33 cellular contexts compared by ENCODE assay signal in genomic region chr12:44851586-44851985, GRCh38. TPM values are rescaled to one million over a fixed set of nuclear protein-coding genes. Genes with fewer than 3 reads are reported as not detected.
DNase-seq lines count a peak whose midpoint lies in the region; ATAC-seq and TF ChIP-seq lines count a peak whose summit lies in the region.
"Had no signal": no experiment of that assay in that cellular context is flagged by ENCODE, and none has a peak within 500 bp of the region (broad histone marks: within the 10 kb centered on the region; RNA-seq: fewer than 3 reads in every experiment).

No MANE protein-coding gene starts in this region.

- H3K9me3 ChIP-seq in esophagus squamous epithelium, result no peaks in the 10 kb centered on the region
- H3K9me3 ChIP-seq: BLaER1, left ventricle myocardium inferior, MG63, neutrophil, SK-N-SH had no signal

- no peak for ATAC-seq in stimulated activated naive CD8-positive, alpha-beta T cell treated with anti-CD3 and anti-CD28 coated beads, Interleukin-15, Interleukin-2, amounts not matched to agents 100 U/mL and 50 U/mL, for 24 hours
- no peak for ATAC-seq in activated CD8-positive, alpha-beta T cell treated with anti-CD3 and anti-CD28 coated beads for 36 hours
- ATAC-seq: esophagus mucosa, right cardiac atrium had no signal

- H3K4me1 Mint-ChIP-seq in stimulated activated naive CD8-positive, alpha-beta T cell treated with anti-CD3 and anti-CD28 coated beads, Interleukin-15, Interleukin-2, amounts not matched to agents 100 ng/mL and 50 ng/mL, for 24 hours (ENCODE audit: low read depth), result peaks cover 95% of the 10 kb centered on the region
- H3K4me1 Mint-ChIP-seq in activated CD8-positive, alpha-beta T cell treated with anti-CD3 and anti-CD28 coated beads for 36 hours (ENCODE audit: low read depth), result peaks cover 87% of the 10 kb centered on the region
- H3K4me1 Mint-ChIP-seq: endodermal cell had no signal

- no peaks in the 10 kb centered on the region for H3K27me3 ChIP-seq in dorsolateral prefrontal cortex
- no peaks in the 10 kb centered on the region for H3K27me3 ChIP-seq in esophagus squamous epithelium
- H3K27me3 ChIP-seq: BLaER1, cardiac muscle cell, MG63, neutrophil had no signal

- H3K27ac Mint-ChIP-seq in stimulated activated naive CD8-positive, alpha-beta T cell treated with anti-CD3 and anti-CD28 coated beads, Interleukin-15, Interleukin-2, amounts not matched to agents 100 ng/mL and 50 ng/mL, for 24 hours, result peak overlapping the region; percentile 95
- H3K27ac Mint-ChIP-seq in activated CD8-positive, alpha-beta T cell treated with anti-CD3 and anti-CD28 coated beads for 36 hours, result peak overlapping the region; percentile 82
- H3K27ac Mint-ChIP-seq: dendritic cell treated with granulocyte-macrophage colony-stimulating factor and Interleukin-4, amounts not matched to agents 40 ng/mL and 50 ng/mL, for 4 days; endodermal cell; H9 had no signal

- H3K27ac ChIP-seq in dorsolateral prefrontal cortex (peak overlapping the region in 32 of 59 donors; percentile 4 to 75 (median 38)), esophagus squamous epithelium (no peak overlapping the region)
- H3K27ac ChIP-seq: BLaER1, cardiac muscle cell, left ventricle myocardium inferior, neutrophil, PC-9 had no signal

- TF ChIP-seq POLR2A in esophagus squamous epithelium (IDR thresholded peaks at IDR 0.05), result no peak

- no peak for TF ChIP-seq CTCF in activated CD8-positive, alpha-beta T cell treated with anti-CD3 and anti-CD28 coated beads for 36 hours (IDR thresholded peaks at IDR 0.05)
- TF ChIP-seq CTCF in dorsolateral prefrontal cortex (IDR thresholded peaks at IDR 0.05 in 54 of 56, conservative IDR thresholded peaks at IDR 0.05 in 2 of 56; ENCODE audit: low read depth in 1 of 56, partially characterized antibody in 56 of 56), result no peak
- TF ChIP-seq CTCF in esophagus squamous epithelium (IDR thresholded peaks at IDR 0.05), result no peak

- no peaks in the 10 kb centered on the region for H3K9me3 Mint-ChIP-seq in stimulated activated naive CD8-positive, alpha-beta T cell treated with anti-CD3 and anti-CD28 coated beads, Interleukin-15, Interleukin-2, amounts not matched to agents 100 ng/mL and 50 ng/mL, for 24 hours
- no peaks in the 10 kb centered on the region for H3K9me3 Mint-ChIP-seq in activated CD8-positive, alpha-beta T cell treated with anti-CD3 and anti-CD28 coated beads for 36 hours
- H3K9me3 Mint-ChIP-seq: dendritic cell treated with granulocyte-macrophage colony-stimulating factor and Interleukin-4, amounts not matched to agents 40 ng/mL and 50 ng/mL, for 4 days; endodermal cell; H9 had no signal

- WGBS in esophagus squamous epithelium, 2 donors, result 87 to 92% methylated on average over 3 of the region's 3 CpGs

- no peaks in the 10 kb centered on the region for H3K27me3 Mint-ChIP-seq in stimulated activated naive CD8-positive, alpha-beta T cell treated with anti-CD3 and anti-CD28 coated beads, Interleukin-15, Interleukin-2, amounts not matched to agents 100 ng/mL and 50 ng/mL, for 24 hours
- H3K27me3 Mint-ChIP-seq in activated CD8-positive, alpha-beta T cell treated with anti-CD3 and anti-CD28 coated beads for 36 hours, result no peaks in the 10 kb centered on the region
- H3K27me3 Mint-ChIP-seq: dendritic cell treated with granulocyte-macrophage colony-stimulating factor and Interleukin-4, amounts not matched to agents 40 ng/mL and 50 ng/mL, for 4 days had no signal

- peak overlapping the region; percentile 67 for H3K4me3 Mint-ChIP-seq in stimulated activated naive CD8-positive, alpha-beta T cell treated with anti-CD3 and anti-CD28 coated beads, Interleukin-15, Interleukin-2, amounts not matched to agents 100 ng/mL and 50 ng/mL, for 24 hours
- H3K4me3 Mint-ChIP-seq in activated CD8-positive, alpha-beta T cell treated with anti-CD3 and anti-CD28 coated beads for 36 hours, result peak overlapping the region; percentile 39
- H3K4me3 Mint-ChIP-seq: dendritic cell treated with granulocyte-macrophage colony-stimulating factor and Interleukin-4, amounts not matched to agents 40 ng/mL and 50 ng/mL, for 4 days; endodermal cell; H9 had no signal

- DNase-seq in stimulated activated naive CD8-positive, alpha-beta T cell treated with anti-CD3 and anti-CD28 coated beads, Interleukin-15, Interleukin-2, amounts not matched to agents 100 U/mL and 50 U/mL, for 24 hours, result no peak
- no peak for DNase-seq in activated CD8-positive, alpha-beta T cell treated with anti-CD3 and anti-CD28 coated beads for 36 hours
- DNase-seq in dorsolateral prefrontal cortex (peak in 5 of 10 donors; percentile 30 to 78 (median 52)), esophagus squamous epithelium (lab: John Stamatoyannopoulos, UW) (no peak), NOMO-1 treated with dmso at 0.1 percent for 144 hours (lab: John Stamatoyannopoulos, UW; ENCODE audit: unreplicated experiment) (no peak), NCI-H510A (lab: John Stamatoyannopoulos, UW) (no peak)
- DNase-seq: activated CD4-positive, alpha-beta T cell treated with anti-CD3 and anti-CD28 coated beads for 1 hour; activated naive CD4-positive, alpha-beta T cell treated with anti-CD3 and anti-CD28 coated beads, Interleukin-2, amount 50 U/mL, for 16 hours; COR-L47; DMS53; endodermal cell; foreskin fibroblast; H9; islet precursor cell; KG1; left ventricle myocardium inferior; mesendoderm; MG63; NCI-H1105; NCI-H187; NCI-H524 treated with DMSO at 0.1 percent for 48 hours; PC-9; right cardiac atrium; SK-N-SH; stimulated activated naive CD4-positive, alpha-beta T cell treated with Interleukin-2 at 50 U/mL for 16 hours; T-helper 2 cell had no signal

- CTCF ChIA-PET in activated CD8-positive, alpha-beta T cell treated with anti-CD3 and anti-CD28 coated beads for 36 hours (lab: Charles Lee), result interaction anchor here (1.0 to 1.9 kb wide), 5 partner anchors 10 to 42 kb away, joined by 3 to 5 read pairs (median 3); no protein-coding TSS in a partner anchor

- peaks cover 0 to 7% (median 0%) of the 10 kb centered on the region in 3 donors for H3K4me1 ChIP-seq in esophagus squamous epithelium
- H3K4me1 ChIP-seq: left ventricle myocardium inferior had no signal

- no peak overlapping the region for H3K4me3 ChIP-seq in dorsolateral prefrontal cortex
- no peak overlapping the region for H3K4me3 ChIP-seq in esophagus squamous epithelium
- H3K4me3 ChIP-seq: BLaER1, cardiac muscle cell, left ventricle myocardium inferior, MG63, PC-9, smooth muscle cell had no signal

- H3K36me3 ChIP-seq in esophagus squamous epithelium, result no peaks in the 10 kb centered on the region
- H3K36me3 ChIP-seq: BLaER1, cardiac muscle cell, left ventricle myocardium inferior, MG63, neutrophil had no signal

- peaks cover under 1% of the 10 kb centered on the region for H3K36me3 Mint-ChIP-seq in stimulated activated naive CD8-positive, alpha-beta T cell treated with anti-CD3 and anti-CD28 coated beads, Interleukin-15, Interleukin-2, amounts not matched to agents 100 ng/mL and 50 ng/mL, for 24 hours (ENCODE audit: low read depth)
- peaks cover 6% of the 10 kb centered on the region for H3K36me3 Mint-ChIP-seq in activated CD8-positive, alpha-beta T cell treated with anti-CD3 and anti-CD28 coated beads for 36 hours (ENCODE audit: low read depth)

- POLR2A ChIA-PET in activated CD8-positive, alpha-beta T cell treated with anti-CD3 and anti-CD28 coated beads for 36 hours (lab: Charles Lee), result interaction anchor here (1.4 kb wide), 1 partner anchor 15 kb away, joined by 5 read pairs; no protein-coding TSS in a partner anchor

- intact Hi-C loops in activated CD8-positive, alpha-beta T cell treated with anti-CD3 and anti-CD28 coated beads for 36 hours (cut with micrococcal nuclease), result no loop called here
- intact Hi-C loops in dorsolateral prefrontal cortex (cut with DNase I) (loop anchor here in 1 of 2 donors (1.0 kb wide), 1 partner anchor 16 kb away; no protein-coding TSS in a partner anchor), esophagus squamous epithelium (cut with DNase I) (no loop called here)

RNA-seq across cellular contexts. Expression of gene NELL2, which starts 24.5 kb away (rescaled TPM):
- 100 to 1,000 TPM in 1 of 2 experiments, 10 to 100 TPM in 1; 99.7 to 106 TPM for total RNA-seq in activated CD8-positive, alpha-beta T cell treated with anti-CD3 and anti-CD28 coated beads for 36 hours
- 100 to 1,000 TPM in 119 of 120 experiments, 10 to 100 TPM in 1; 95.5 to 433 (median 285) TPM for total RNA-seq in dorsolateral prefrontal cortex
- 10 to 100 TPM in 1 of 4 donors, 1 to 10 TPM in 1, under 1 TPM in 2; 0.23 to 11.4 (median 1.7) TPM for total RNA-seq in esophagus squamous epithelium

Comparison
In these comparisons a context has a peak if more than half of its experiments do, and no peak if none do; other contexts are left out.
1. H3K27ac ChIP-seq: peak in dorsolateral prefrontal cortex (32 of 59); none in esophagus squamous epithelium (0 of 4).
2. RNA of gene NELL2, which starts 24.5 kb away (total RNA-seq): 95.5 to 433 TPM in dorsolateral prefrontal cortex and 99.7 to 106 TPM in activated CD8-positive, alpha-beta T cell treated with anti-CD3 and anti-CD28 coated beads for 36 hours; 0.23 to 11.4 TPM in esophagus squamous epithelium; every median in the first group is over 4 times any median in the second.